13 cellular contexts compared by ENCODE assay signal in the genomic region with DNA sequence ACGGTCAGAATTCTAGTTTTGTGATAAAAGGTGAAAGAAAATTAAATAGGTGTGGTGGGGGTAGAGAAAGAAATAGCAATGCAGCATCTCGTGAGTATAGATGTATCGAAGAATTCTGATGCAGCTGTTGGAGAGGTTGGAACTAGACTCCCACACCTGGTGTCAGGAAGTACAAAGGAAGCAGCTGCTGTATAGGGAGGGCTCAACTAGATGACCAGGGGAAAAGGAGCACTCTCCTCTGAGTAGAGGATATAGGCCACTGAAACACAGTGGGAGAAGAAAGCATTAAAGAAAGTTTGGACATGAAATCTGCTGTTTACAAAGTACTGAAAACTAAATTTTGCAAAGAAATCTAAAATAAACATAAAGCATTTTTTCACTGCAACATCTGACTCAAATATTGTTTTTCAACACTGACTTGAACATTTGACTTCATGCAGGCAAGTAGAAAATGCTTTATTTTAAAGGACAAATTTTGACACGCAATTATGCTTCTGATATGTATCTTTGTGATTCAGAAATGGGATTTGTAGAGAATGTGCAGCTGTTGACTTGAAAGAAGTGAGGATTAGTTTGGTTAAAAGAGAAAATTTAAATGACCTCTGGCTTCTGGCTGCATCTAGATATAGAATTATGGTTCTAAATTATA.
DNase-seq lines count a peak whose midpoint lies in the region; ATAC-seq and TF ChIP-seq lines count a peak whose summit lies in the region.
"Had no signal": no experiment of that assay in that cellular context is flagged by ENCODE, and none has a peak within 500 bp of the region (broad histone marks: within the 10 kb centered on the region; RNA-seq: fewer than 3 reads in every experiment).

No MANE protein-coding gene starts in this region.

- no peak overlapping the region for H3K4me3 ChIP-seq in adipocyte (ENCODE audit: low read length)
- H3K4me3 ChIP-seq: prostate gland, thoracic aorta had no signal

- TF ChIP-seq CTCF in GM13976 (IDR thresholded peaks at IDR 0.05; ENCODE audit: borderline replicate concordance, control extremely low read depth, extremely low read depth, insufficient read depth, missing control alignments) = no peak

- H3K9ac ChIP-seq in adipocyte (ENCODE audit: low read length) = no peak overlapping the region

- DNase-seq in adipocyte (ENCODE audit: low read depth) (peak; percentile 78), GM13976 (ENCODE audit: low spot score) (no peak), RKO (ENCODE audit: low spot score) (no peak), NOMO-1 treated with DMSO at 0.1 percent for 48 hours (lab: John Stamatoyannopoulos, UW; ENCODE audit: unreplicated experiment) (no peak)
- DNase-seq: CD4-positive, alpha-beta T cell; foreskin keratinocyte; NCI-H1048 had no signal

- no peaks in the 10 kb centered on the region for H3K36me3 ChIP-seq in adipocyte (ENCODE audit: control insufficient read depth, insufficient read depth, low read length, severe bottlenecking)
- H3K36me3 ChIP-seq: prostate gland, thoracic aorta had no signal

- no peaks in the 10 kb centered on the region for H3K27me3 ChIP-seq in adipocyte (replicated peaks; ENCODE audit: control insufficient read depth, insufficient read depth, low read length)
- H3K27me3 ChIP-seq: foreskin keratinocyte had no signal

- H3K4me1 ChIP-seq in adipocyte (ENCODE audit: control insufficient read depth, insufficient read depth, low read length) = peaks cover 6% of the 10 kb centered on the region
- H3K4me1 ChIP-seq: foreskin keratinocyte, prostate gland had no signal

- H3K9me3 ChIP-seq in adipocyte (ENCODE audit: control insufficient read depth, low read length) = no peaks in the 10 kb centered on the region
- H3K9me3 ChIP-seq: prostate gland, thoracic aorta had no signal

- peak; percentile 41 for ATAC-seq in GM18502 (IDR thresholded peaks at IDR 0.05; ENCODE audit: poor library complexity, unreplicated experiment)
- ATAC-seq in GM21515 (IDR thresholded peaks at IDR 0.05; ENCODE audit: unreplicated experiment) = peak; percentile 18
- peak; percentile 7 for ATAC-seq in HG03196 (IDR thresholded peaks at IDR 0.05; ENCODE audit: unreplicated experiment)
- no peak for ATAC-seq in HG03108 (IDR thresholded peaks at IDR 0.05; ENCODE audit: unreplicated experiment)
- ATAC-seq: foreskin keratinocyte had no signal

- in situ Hi-C loops in GM13976 (cut with MboI; ENCODE audit: low sequenced_read_pairs, unreplicated experiment) = no loop called here
